ENCODE assay signal across 1 cellular context in genomic region chr13:109253316-109253715, GRCh38.
TF ChIP-seq lines count a peak whose summit lies in the region.

No MANE protein-coding gene starts in this region.

TF ChIP-seq in HCT116, 20 proteins besides CTCF, POLR2A, EP300 and RAD21 (continued from another document):
- TF ChIP-seq REST (IDR thresholded peaks at IDR 0.05; ENCODE audit: low read depth) (no peak), SP1 (IDR thresholded peaks at IDR 0.05; ENCODE audit: low read depth) (no peak), YY1 (IDR thresholded peaks at IDR 0.05; ENCODE audit: extremely low read depth, insufficient replicate concordance, low read depth, low read length) (no peak), MAX (IDR thresholded peaks at IDR 0.05) (no peak), ELF1 (IDR thresholded peaks at IDR 0.05; ENCODE audit: borderline replicate concordance, low read depth) (no peak), POLR2AphosphoS5 (IDR thresholded peaks at IDR 0.05; ENCODE audit: low read depth, low read length) (no peak), CBX3 (IDR thresholded peaks at IDR 0.05; ENCODE audit: low read depth) (no peak), ZNF274 (IDR thresholded peaks at IDR 0.05; ENCODE audit: low read depth, low read length) (no peak), ZBTB33 (IDR thresholded peaks at IDR 0.05; ENCODE audit: extremely low read depth, insufficient replicate concordance, low read length) (no peak), EGR1 (IDR thresholded peaks at IDR 0.05; ENCODE audit: low read depth) (no peak), FOSL1 (IDR thresholded peaks at IDR 0.05; ENCODE audit: low read depth) (no peak), SIN3A (IDR thresholded peaks at IDR 0.05; ENCODE audit: low read depth) (no peak)
